In genomic region chr6:38320817-38321216, GRCh38 we compare ENCODE assay signal across 16 cellular contexts.
DNase-seq lines count a peak whose midpoint lies in the region; ATAC-seq and TF ChIP-seq lines count a peak whose summit lies in the region.
"Had no signal": no experiment of that assay in that cellular context is flagged by ENCODE, and none has a peak within 500 bp of the region (broad histone marks: within the 10 kb centered on the region; RNA-seq: fewer than 3 reads in every experiment).

No MANE protein-coding gene starts in this region.

- H3K36me3 ChIP-seq in neural cell (ENCODE audit: insufficient read depth, low read length) (no peaks in the 10 kb centered on the region), spleen (peaks cover 0 to 5% (median 0%) of the 10 kb centered on the region in 6 donors), prostate gland (no peaks in the 10 kb centered on the region)
- H3K36me3 ChIP-seq in CD8-positive, alpha-beta T cell (ENCODE audit: insufficient read depth, low read length) = no peaks in the 10 kb centered on the region
- H3K36me3 ChIP-seq: WERI-Rb-1 had no signal

- DNase-seq in dorsolateral prefrontal cortex = no peak
- DNase-seq in spleen = no peak
- no peak for DNase-seq in CD8-positive, alpha-beta T cell
- no peak for DNase-seq in prostate gland (ENCODE audit: low spot score)
- DNase-seq: activated CD8-positive, alpha-beta memory T cell treated with anti-CD3 and anti-CD28 coated beads, Interleukin-2, amount 50 U/mL, for 48 hours; C1 segment of cervical spinal cord; foreskin keratinocyte; NCI-H1092; NCI-H526 treated with DMSO at 0.1 percent for 48 hours; right cardiac atrium; WERI-Rb-1 had no signal

- no peaks in the 10 kb centered on the region for H3K9me3 Mint-ChIP-seq in CD8-positive, alpha-beta T cell

- no peaks in the 10 kb centered on the region for H3K79me2 ChIP-seq in neural cell (replicated peaks; ENCODE audit: insufficient read depth, low read length)

- TF ChIP-seq RAD21 in neural cell (conservative IDR thresholded peaks at IDR 0.05) = no peak

- no peaks in the 10 kb centered on the region for H3K27me3 Mint-ChIP-seq in CD8-positive, alpha-beta T cell (ENCODE audit: low read depth)

- H3K27me3 ChIP-seq in neural cell (ENCODE audit: insufficient read depth, low read depth, low read length) (no peaks in the 10 kb centered on the region), dorsolateral prefrontal cortex (no peaks in the 10 kb centered on the region), spleen (replicated peaks in 1 of 7) (no peaks in the 10 kb centered on the region), prostate gland (replicated peaks; ENCODE audit: insufficient read depth) (no peaks in the 10 kb centered on the region)
- no peaks in the 10 kb centered on the region for H3K27me3 ChIP-seq in CD8-positive, alpha-beta T cell (ENCODE audit: insufficient read depth, low read length)
- H3K27me3 ChIP-seq: foreskin keratinocyte had no signal

- H3K27ac ChIP-seq in neural cell (ENCODE audit: low read length) = peak overlapping the region; percentile 38
- H3K27ac ChIP-seq in dorsolateral prefrontal cortex = no peak overlapping the region
- peak overlapping the region in 1 of 8 donors; percentile 14 for H3K27ac ChIP-seq in spleen
- H3K27ac ChIP-seq in CD8-positive, alpha-beta T cell (ENCODE audit: low read depth, low read length) = no peak overlapping the region
- H3K27ac ChIP-seq in prostate gland = no peak overlapping the region
- H3K27ac ChIP-seq: foreskin keratinocyte, WERI-Rb-1 had no signal

- H3K27ac Mint-ChIP-seq in CD8-positive, alpha-beta T cell = no peak overlapping the region

- H3K9me2 ChIP-seq in neural cell (ENCODE audit: insufficient read depth, low read length) = no peaks in the 10 kb centered on the region

- WGBS in spleen, 5 donors = 59 to 76% (median 71%) methylated on average over 6 of the region's 6 CpGs
- WGBS in prostate gland = 73% methylated on average over 6 of the region's 6 CpGs

- POLR2A ChIA-PET in CD8-positive, alpha-beta T cell (lab: Charles Lee) = no interaction called here

- TF ChIP-seq POLR2A in spleen (IDR thresholded peaks at IDR 0.05) (no peak), prostate gland (IDR thresholded peaks at IDR 0.05) (no peak)

- intact Hi-C loops in dorsolateral prefrontal cortex (cut with DNase I) = no loop called here
- intact Hi-C loops in spleen (cut with DNase I; ENCODE audit: low total_unique reads) = no loop called here
- intact Hi-C loops in CD8-positive, alpha-beta T cell (cut with DNase I, micrococcal nuclease) = no loop called here
- intact Hi-C loops in prostate gland (cut with DNase I) = no loop called here

- H3K9me3 ChIP-seq in neural cell (ENCODE audit: low read length) = no peaks in the 10 kb centered on the region
- H3K9me3 ChIP-seq in spleen = no peaks in the 10 kb centered on the region
- H3K9me3 ChIP-seq in CD8-positive, alpha-beta T cell (ENCODE audit: low read length) = no peaks in the 10 kb centered on the region
- H3K9me3 ChIP-seq in prostate gland = no peaks in the 10 kb centered on the region

- H3K4me3 ChIP-seq in neural cell (ENCODE audit: low read length) = no peak overlapping the region
- H3K4me3 ChIP-seq in dorsolateral prefrontal cortex = no peak overlapping the region
- H3K4me3 ChIP-seq in spleen = no peak overlapping the region
- H3K4me3 ChIP-seq in CD8-positive, alpha-beta T cell (ENCODE audit: low read depth, low read length) = no peak overlapping the region
- H3K4me3 ChIP-seq in prostate gland = no peak overlapping the region

- H2AFZ ChIP-seq in neural cell (ENCODE audit: low read depth, low read length) = no peak overlapping the region

- H3K4me1 Mint-ChIP-seq in CD8-positive, alpha-beta T cell (ENCODE audit: low read depth) = no peaks in the 10 kb centered on the region

- H3K4me2 ChIP-seq in neural cell (ENCODE audit: low read length) = no peak overlapping the region

- no peak overlapping the region for H3K4me3 Mint-ChIP-seq in CD8-positive, alpha-beta T cell

- H3K4me1 ChIP-seq in spleen (peaks cover 0 to 13% (median 0%) of the 10 kb centered on the region in 6 donors), prostate gland (replicated peaks) (no peaks in the 10 kb centered on the region)
- H3K4me1 ChIP-seq in CD8-positive, alpha-beta T cell (ENCODE audit: insufficient read depth, low read length) = no peaks in the 10 kb centered on the region
- H3K4me1 ChIP-seq: foreskin keratinocyte had no signal

- TF ChIP-seq CTCF in neural cell (IDR thresholded peaks at IDR 0.05; ENCODE audit: poor library complexity, severe bottlenecking) (no peak), dorsolateral prefrontal cortex (IDR thresholded peaks at IDR 0.05 in 54 of 56, conservative IDR thresholded peaks at IDR 0.05 in 2 of 56; ENCODE audit: low read depth in 1 of 56, partially characterized antibody in 56 of 56) (no peak), spleen (IDR thresholded peaks at IDR 0.05 in 8 of 11, conservative IDR thresholded peaks at IDR 0.05 in 3 of 11) (no peak), prostate gland (IDR thresholded peaks at IDR 0.05) (no peak)
- no peak for TF ChIP-seq CTCF in CD8-positive, alpha-beta T cell (IDR thresholded peaks at IDR 0.05)

- H4K20me1 ChIP-seq in neural cell (ENCODE audit: insufficient read depth) = no peaks in the 10 kb centered on the region

- H3F3A ChIP-seq in neural cell (ENCODE audit: insufficient read depth, low read length, poor library complexity, severe bottlenecking) = no peaks in the 10 kb centered on the region

- peaks cover 21% of the 10 kb centered on the region for H3K36me3 Mint-ChIP-seq in CD8-positive, alpha-beta T cell

- CTCF ChIA-PET in CD8-positive, alpha-beta T cell (lab: Charles Lee) = no interaction called here

- TF ChIP-seq EP300 in neural cell (conservative IDR thresholded peaks at IDR 0.05; ENCODE audit: poor library complexity, severe bottlenecking) = no peak

- ATAC-seq in GM18873 (IDR thresholded peaks at IDR 0.05; ENCODE audit: low FRiP score, unreplicated experiment) (peak; percentile 67), GM21576 (IDR thresholded peaks at IDR 0.05; ENCODE audit: unreplicated experiment) (peak; percentile 49), HG03139 (IDR thresholded peaks at IDR 0.05; ENCODE audit: unreplicated experiment) (peak; percentile 42)
- no peak for ATAC-seq in CD8-positive, alpha-beta T cell
- ATAC-seq: foreskin keratinocyte, right cardiac atrium, Right ventricle myocardium inferior had no signal

- no peak overlapping the region for H3K9ac ChIP-seq in neural cell (ENCODE audit: low read length)

TF ChIP-seq in neural cell, 6 proteins besides CTCF, POLR2A, EP300 and RAD21:
- no peak for TF ChIP-seq SMC3 (conservative IDR thresholded peaks at IDR 0.05; ENCODE audit: poor library complexity)
- no peak for TF ChIP-seq EZH2 (IDR thresholded peaks at IDR 0.05; ENCODE audit: borderline replicate concordance, insufficient read depth, low read length, poor library complexity, severe bottlenecking)
- no peak for TF ChIP-seq TAF1 (IDR thresholded peaks at IDR 0.05; ENCODE audit: low read depth)
- TF ChIP-seq POLR2AphosphoS5 (IDR thresholded peaks at IDR 0.05) = no peak
- TF ChIP-seq, protein P1, sequence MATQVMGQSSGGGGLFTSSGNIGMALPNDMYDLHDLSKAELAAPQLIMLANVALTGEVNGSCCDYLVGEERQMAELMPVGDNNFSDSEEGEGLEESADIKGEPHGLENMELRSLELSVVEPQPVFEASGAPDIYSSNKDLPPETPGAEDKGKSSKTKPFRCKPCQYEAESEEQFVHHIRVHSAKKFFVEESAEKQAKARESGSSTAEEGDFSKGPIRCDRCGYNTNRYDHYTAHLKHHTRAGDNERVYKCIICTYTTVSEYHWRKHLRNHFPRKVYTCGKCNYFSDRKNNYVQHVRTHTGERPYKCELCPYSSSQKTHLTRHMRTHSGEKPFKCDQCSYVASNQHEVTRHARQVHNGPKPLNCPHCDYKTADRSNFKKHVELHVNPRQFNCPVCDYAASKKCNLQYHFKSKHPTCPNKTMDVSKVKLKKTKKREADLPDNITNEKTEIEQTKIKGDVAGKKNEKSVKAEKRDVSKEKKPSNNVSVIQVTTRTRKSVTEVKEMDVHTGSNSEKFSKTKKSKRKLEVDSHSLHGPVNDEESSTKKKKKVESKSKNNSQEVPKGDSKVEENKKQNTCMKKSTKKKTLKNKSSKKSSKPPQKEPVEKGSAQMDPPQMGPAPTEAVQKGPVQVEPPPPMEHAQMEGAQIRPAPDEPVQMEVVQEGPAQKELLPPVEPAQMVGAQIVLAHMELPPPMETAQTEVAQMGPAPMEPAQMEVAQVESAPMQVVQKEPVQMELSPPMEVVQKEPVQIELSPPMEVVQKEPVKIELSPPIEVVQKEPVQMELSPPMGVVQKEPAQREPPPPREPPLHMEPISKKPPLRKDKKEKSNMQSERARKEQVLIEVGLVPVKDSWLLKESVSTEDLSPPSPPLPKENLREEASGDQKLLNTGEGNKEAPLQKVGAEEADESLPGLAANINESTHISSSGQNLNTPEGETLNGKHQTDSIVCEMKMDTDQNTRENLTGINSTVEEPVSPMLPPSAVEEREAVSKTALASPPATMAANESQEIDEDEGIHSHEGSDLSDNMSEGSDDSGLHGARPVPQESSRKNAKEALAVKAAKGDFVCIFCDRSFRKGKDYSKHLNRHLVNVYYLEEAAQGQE (IDR thresholded peaks at IDR 0.05; ENCODE audit: borderline replicate concordance) = no peak
- TF ChIP-seq MXI1 (conservative IDR thresholded peaks at IDR 0.05; ENCODE audit: poor library complexity, severe bottlenecking) = no peak
